ENCODE assay signal across 25 cellular contexts in the genomic region with DNA sequence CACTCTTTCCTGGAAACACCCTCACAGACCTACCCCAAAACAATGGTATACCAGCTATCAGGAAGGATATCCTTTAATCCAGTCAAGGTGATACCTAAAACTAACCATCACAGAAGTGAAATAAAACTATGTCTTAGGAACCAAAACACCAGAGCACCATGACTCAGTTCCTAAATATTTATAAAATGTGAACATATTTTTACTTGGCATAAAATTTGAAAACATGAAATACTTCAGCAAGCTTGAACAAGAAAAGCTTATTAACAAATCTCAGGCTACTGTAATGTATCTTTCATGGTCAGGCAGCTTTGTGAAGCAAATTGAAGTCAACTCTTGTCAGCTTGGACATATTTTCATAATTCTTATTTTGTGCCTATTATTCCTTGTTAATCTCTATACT.
DNase-seq lines count a peak whose midpoint lies in the region; ATAC-seq, FAIRE-seq and TF ChIP-seq lines count a peak whose summit lies in the region.
"Had no signal": no experiment of that assay in that cellular context is flagged by ENCODE, and none has a peak within 500 bp of the region (broad histone marks: within the 10 kb centered on the region; RNA-seq: fewer than 3 reads in every experiment).

No MANE protein-coding gene starts in this region.

- intact Hi-C loops in body of pancreas (cut with DNase I) = no loop called here

- no peak overlapping the region for H3K4me2 ChIP-seq in smooth muscle cell
- H3K4me2 ChIP-seq: BLaER1 had no signal

- no peaks in the 10 kb centered on the region for H3K36me3 ChIP-seq in brain microvascular endothelial cell (replicated peaks)
- no peaks in the 10 kb centered on the region for H3K36me3 ChIP-seq in smooth muscle cell (ENCODE audit: low read depth)
- no peaks in the 10 kb centered on the region for H3K36me3 ChIP-seq in body of pancreas (replicated peaks in 1 of 2; ENCODE audit: insufficient read depth in 1 of 2, low read depth in 2 of 2)
- H3K36me3 ChIP-seq: ascending aorta, BLaER1 had no signal

- FAIRE-seq in frontal cortex (lab: Jason Lieb, UNC) = no peak
- FAIRE-seq: GM12892 had no signal

- H3K27me3 ChIP-seq in brain microvascular endothelial cell (replicated peaks) (no peaks in the 10 kb centered on the region), smooth muscle cell (ENCODE audit: low read depth) (no peaks in the 10 kb centered on the region), body of pancreas (no peaks in the 10 kb centered on the region)
- H3K27me3 ChIP-seq: ascending aorta, BLaER1, testis had no signal

- in situ Hi-C loops in brain microvascular endothelial cell (cut with HindIII; ENCODE audit: low pct_ligation_motif_present, low sequenced_read_pairs) = no loop called here

- DNase-seq in HS-5 (ENCODE audit: low read depth) = peak; percentile 29
- DNase-seq in brain microvascular endothelial cell = no peak
- DNase-seq in fibroblast of peridontal ligament (ENCODE audit: extremely low read depth) = peak; percentile 52
- DNase-seq in smooth muscle cell (lab: John Stamatoyannopoulos, UW; ENCODE audit: unreplicated experiment) = no peak
- no peak for DNase-seq in body of pancreas
- DNase-seq in NAMALWA (ENCODE audit: low spot score) = no peak
- DNase-seq in frontal cortex (ENCODE audit: low spot score in 2 of 2) = no peak
- DNase-seq: activated CD4-positive, alpha-beta T cell treated with anti-CD3 and anti-CD28 coated beads, Interleukin-2, amount 50 U/mL, for 48 hours; activated naive CD4-positive, alpha-beta T cell; activated T-cell treated with anti-CD3 and anti-CD28 coated beads for 4 hours; cortex of kidney; DMS 273 treated with DMSO at 0.1 percent for 48 hours; foreskin melanocyte; left colon; NCI-H1694; NCI-H2227 treated with DMSO at 0.1 percent for 48 hours; nephron progenitor cell; NK-92 treated with Interleukin-12 subunit alpha and Interleukin-12 subunit beta, amount 100 ng/mL, for 24 hours; psoas muscle; stimulated activated CD4-positive, alpha-beta T cell treated with anti-CD3 and anti-CD28 coated beads, Interleukin-12 subunit alpha, Interleukin-12 subunit beta, amount 100 ng/mL, for 4 hours; testis had no signal

- no peaks in the 10 kb centered on the region for H3F3A ChIP-seq in smooth muscle cell (ENCODE audit: low read depth)

- H3K9ac ChIP-seq in smooth muscle cell (ENCODE audit: low read depth) = peak overlapping the region; percentile 5
- H3K9ac ChIP-seq: BLaER1 had no signal

- no peak for ATAC-seq in HG02623 (IDR thresholded peaks at IDR 0.05; ENCODE audit: unreplicated experiment)
- ATAC-seq in body of pancreas = no peak
- ATAC-seq: left colon, psoas muscle had no signal

- H3K4me3 ChIP-seq in brain microvascular endothelial cell (ENCODE audit: low read depth, low read length) (no peak overlapping the region), smooth muscle cell (no peak overlapping the region), body of pancreas (no peak overlapping the region)
- H3K4me3 ChIP-seq: ascending aorta, BLaER1, psoas muscle, testis had no signal

- H3K27ac ChIP-seq in brain microvascular endothelial cell = peak overlapping the region; percentile 67
- peak overlapping the region; percentile 78 for H3K27ac ChIP-seq in smooth muscle cell (ENCODE audit: low read depth)
- H3K27ac ChIP-seq in body of pancreas = no peak overlapping the region
- H3K27ac ChIP-seq: ascending aorta, BLaER1, psoas muscle, testis had no signal

- H3K9me3 ChIP-seq in smooth muscle cell (replicated peaks; ENCODE audit: low read depth) = no peaks in the 10 kb centered on the region
- H3K9me3 ChIP-seq in body of pancreas = no peaks in the 10 kb centered on the region
- H3K9me3 ChIP-seq: ascending aorta, BLaER1, psoas muscle, testis had no signal

- H3K79me2 ChIP-seq in smooth muscle cell (ENCODE audit: low read depth) = no peaks in the 10 kb centered on the region

- no peak overlapping the region for H2AFZ ChIP-seq in smooth muscle cell (ENCODE audit: low read depth)

- TF ChIP-seq POLR2A in body of pancreas (IDR thresholded peaks at IDR 0.05) = no peak

- no peaks in the 10 kb centered on the region for H3K4me1 ChIP-seq in smooth muscle cell (ENCODE audit: low read depth)
- no peaks in the 10 kb centered on the region for H3K4me1 ChIP-seq in body of pancreas
- H3K4me1 ChIP-seq: BLaER1, psoas muscle, testis had no signal

- no peaks in the 10 kb centered on the region for H4K20me1 ChIP-seq in smooth muscle cell (ENCODE audit: low read depth)
- H4K20me1 ChIP-seq: BLaER1 had no signal

- no peak for TF ChIP-seq CTCF in brain microvascular endothelial cell (IDR thresholded peaks at IDR 0.05; ENCODE audit: low read depth, low read length, missing control alignments)
- TF ChIP-seq CTCF in smooth muscle cell (IDR thresholded peaks at IDR 0.05; ENCODE audit: borderline replicate concordance, insufficient read depth, poor library complexity, severe bottlenecking) = no peak
- no peak for TF ChIP-seq CTCF in body of pancreas (IDR thresholded peaks at IDR 0.05)

Comparison
In these comparisons a context has a peak if more than half of its experiments do, and no peak if none do; other contexts are left out.
1. DNase-seq: peak in HS-5 (single experiment) and fibroblast of peridontal ligament (single experiment); none in brain microvascular endothelial cell (single experiment), smooth muscle cell (single experiment), body of pancreas (0 of 4), NAMALWA (single experiment) and frontal cortex (0 of 2).
2. H3K27ac ChIP-seq: peak in brain microvascular endothelial cell (single experiment) and smooth muscle cell (single experiment); none in body of pancreas (0 of 4).